20 cellular contexts compared by ENCODE assay signal in the genomic region with DNA sequence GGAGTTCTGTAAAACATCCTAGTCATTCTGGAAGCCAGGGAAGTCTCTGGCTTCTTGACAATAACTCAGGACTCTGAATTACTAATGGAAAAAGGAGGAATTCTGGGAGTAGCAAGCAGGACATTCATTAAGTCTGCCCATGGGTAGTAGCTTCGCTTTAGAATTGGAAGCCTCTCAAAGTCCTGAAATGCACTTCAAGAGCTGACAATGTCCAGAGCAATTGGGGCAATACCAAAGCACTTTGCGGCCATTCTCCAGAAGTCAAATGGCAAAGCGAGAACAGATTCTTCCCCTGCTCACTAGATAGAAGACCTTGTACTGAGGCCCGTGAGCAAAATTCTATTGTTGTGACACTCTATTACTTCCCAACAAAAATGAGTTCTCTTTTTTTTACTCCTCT.
"Had no signal": no experiment of that assay in that cellular context is flagged by ENCODE, and none has a peak within 500 bp of the region (broad histone marks: within the 10 kb centered on the region; RNA-seq: fewer than 3 reads in every experiment).

No MANE protein-coding gene starts in this region.

- H3K27ac ChIP-seq: cardiac muscle cell, colonic mucosa, heart right ventricle, left ventricle myocardium inferior, parathyroid adenoma, psoas muscle, uterus had no signal

- ATAC-seq: esophagus mucosa; psoas muscle; stimulated activated naive CD8-positive, alpha-beta T cell treated with anti-CD3 and anti-CD28 coated beads, Interleukin-15, Interleukin-2, amounts not matched to agents 100 U/mL and 50 U/mL, for 24 hours had no signal

- H3K4me1 ChIP-seq: colonic mucosa, parathyroid adenoma, psoas muscle, uterus had no signal

- DNase-seq: cerebellar nuclear complex; colonic mucosa; dermis blood vessel endothelial cell; effector CD8-positive, alpha-beta T cell; heart right ventricle; islet precursor cell; left ventricle myocardium inferior; mesendoderm; naive B cell; psoas muscle; small intestine; stimulated activated CD4-positive, alpha-beta T cell treated with anti-CD3 and anti-CD28 coated beads, Interleukin-12 subunit alpha, Interleukin-12 subunit beta, amount 100 ng/mL, for 4 hours; stimulated activated naive CD8-positive, alpha-beta T cell treated with anti-CD3 and anti-CD28 coated beads, Interleukin-15, Interleukin-2, amounts not matched to agents 100 U/mL and 50 U/mL, for 24 hours; uterus had no signal

- H3K9ac ChIP-seq: parathyroid adenoma had no signal

- H3K9me3 ChIP-seq: colonic mucosa, heart right ventricle, psoas muscle, uterus had no signal

- H3K4me3 ChIP-seq: cardiac muscle cell, colonic mucosa, heart right ventricle, left ventricle myocardium inferior, lung, psoas muscle, uterus had no signal

- H3K4me3 Mint-ChIP-seq: naive B cell, nephron, type B pancreatic cell had no signal

- H3K36me3 ChIP-seq: cardiac muscle cell, colonic mucosa, heart right ventricle, left ventricle myocardium inferior, uterus had no signal

- H3K36me3 Mint-ChIP-seq: type B pancreatic cell had no signal

- H3K9me3 Mint-ChIP-seq: type B pancreatic cell had no signal

- H2AFZ ChIP-seq: parathyroid adenoma had no signal

- H3K79me2 ChIP-seq: parathyroid adenoma had no signal

- H3K27ac Mint-ChIP-seq: nephron, type B pancreatic cell had no signal

- H3K27me3 ChIP-seq: cardiac muscle cell, colonic mucosa, uterus had no signal
